In the genomic region with DNA sequence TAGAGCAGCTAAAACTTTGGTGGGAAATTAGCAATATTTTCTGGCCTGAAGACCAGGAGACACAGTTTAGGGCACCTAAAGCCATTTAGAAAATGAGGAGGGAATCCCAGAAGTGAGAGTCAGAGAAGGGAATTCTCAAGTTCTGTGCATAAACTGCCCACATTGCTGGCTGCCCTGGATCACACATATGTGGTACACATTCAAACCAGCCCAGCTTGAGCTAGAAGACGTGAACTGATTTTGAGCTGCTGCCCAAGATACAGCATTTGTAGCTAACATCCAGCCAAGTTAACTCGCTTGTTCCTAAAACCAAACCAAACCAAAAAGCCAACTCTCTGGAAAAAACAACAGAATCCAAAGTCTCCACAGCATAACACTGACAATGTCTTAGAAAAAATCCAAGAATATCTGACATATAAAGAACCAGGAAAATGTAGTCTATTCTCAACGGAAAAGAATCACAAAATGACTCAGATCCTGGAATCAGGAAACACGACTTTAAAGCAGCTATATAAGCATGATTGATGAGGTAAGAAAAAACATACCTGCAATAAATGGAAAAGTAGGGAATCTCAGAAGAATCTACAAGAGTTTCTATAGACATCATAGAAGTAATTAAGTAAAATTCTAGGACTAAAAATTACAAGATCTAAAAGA, we compare ENCODE assay signal across 2 cellular contexts.
TF ChIP-seq lines count a peak whose summit lies in the region.

No MANE protein-coding gene starts in this region.

TF ChIP-seq in IMR-90, 13 proteins besides CTCF, POLR2A, EP300 and RAD21:
- TF ChIP-seq MAFK (IDR thresholded peaks at IDR 0.05; ENCODE audit: low read depth, low read length) = no peak
- no peak for TF ChIP-seq USF2 (IDR thresholded peaks at IDR 0.05; ENCODE audit: low read depth, low read length)
- no peak for TF ChIP-seq CEBPB (IDR thresholded peaks at IDR 0.05; ENCODE audit: low read depth, low read length)
- no peak for TF ChIP-seq NFE2L2 (IDR thresholded peaks at IDR 0.05; ENCODE audit: low read depth, low read length)
- TF ChIP-seq RFX5 (IDR thresholded peaks at IDR 0.05; ENCODE audit: low read depth, low read length) = no peak
- no peak for TF ChIP-seq MAZ (IDR thresholded peaks at IDR 0.05; ENCODE audit: borderline replicate concordance, low read depth, low read length)
- TF ChIP-seq FOS (IDR thresholded peaks at IDR 0.05; ENCODE audit: low read depth, low read length) = no peak
- TF ChIP-seq RCOR1 (IDR thresholded peaks at IDR 0.05; ENCODE audit: insufficient replicate concordance, low read length) = no peak
- no peak for TF ChIP-seq ELK1 (IDR thresholded peaks at IDR 0.05; ENCODE audit: borderline replicate concordance, low read depth, low read length)
- TF ChIP-seq BHLHE40 (IDR thresholded peaks at IDR 0.05; ENCODE audit: low read depth, low read length) = no peak
- no peak for TF ChIP-seq CHD1 (IDR thresholded peaks at IDR 0.05; ENCODE audit: low read depth, low read length)
- TF ChIP-seq MXI1 (IDR thresholded peaks at IDR 0.05; ENCODE audit: borderline replicate concordance, low read depth, low read length) = no peak
- no peak for TF ChIP-seq SMC3 (IDR thresholded peaks at IDR 0.05; ENCODE audit: low read depth, low read length)

TF ChIP-seq in H1, 55 proteins besides CTCF, POLR2A, EP300 and RAD21:
- TF ChIP-seq ATF3 (IDR thresholded peaks at IDR 0.05; ENCODE audit: insufficient read depth, low read depth, low read length) (no peak), CEBPB (IDR thresholded peaks at IDR 0.05; ENCODE audit: low read depth, low read length) (no peak), TAF1 (IDR thresholded peaks at IDR 0.05; ENCODE audit: low read depth, low read length) (no peak), CHD1 (IDR thresholded peaks at IDR 0.05; ENCODE audit: low read depth, low read length) (no peak), SP2 (IDR thresholded peaks at IDR 0.05; ENCODE audit: low read length) (no peak), SIX5 (IDR thresholded peaks at IDR 0.05; ENCODE audit: low read depth, low read length) (no peak)
